7 cellular contexts compared by ENCODE assay signal in the genomic region with DNA sequence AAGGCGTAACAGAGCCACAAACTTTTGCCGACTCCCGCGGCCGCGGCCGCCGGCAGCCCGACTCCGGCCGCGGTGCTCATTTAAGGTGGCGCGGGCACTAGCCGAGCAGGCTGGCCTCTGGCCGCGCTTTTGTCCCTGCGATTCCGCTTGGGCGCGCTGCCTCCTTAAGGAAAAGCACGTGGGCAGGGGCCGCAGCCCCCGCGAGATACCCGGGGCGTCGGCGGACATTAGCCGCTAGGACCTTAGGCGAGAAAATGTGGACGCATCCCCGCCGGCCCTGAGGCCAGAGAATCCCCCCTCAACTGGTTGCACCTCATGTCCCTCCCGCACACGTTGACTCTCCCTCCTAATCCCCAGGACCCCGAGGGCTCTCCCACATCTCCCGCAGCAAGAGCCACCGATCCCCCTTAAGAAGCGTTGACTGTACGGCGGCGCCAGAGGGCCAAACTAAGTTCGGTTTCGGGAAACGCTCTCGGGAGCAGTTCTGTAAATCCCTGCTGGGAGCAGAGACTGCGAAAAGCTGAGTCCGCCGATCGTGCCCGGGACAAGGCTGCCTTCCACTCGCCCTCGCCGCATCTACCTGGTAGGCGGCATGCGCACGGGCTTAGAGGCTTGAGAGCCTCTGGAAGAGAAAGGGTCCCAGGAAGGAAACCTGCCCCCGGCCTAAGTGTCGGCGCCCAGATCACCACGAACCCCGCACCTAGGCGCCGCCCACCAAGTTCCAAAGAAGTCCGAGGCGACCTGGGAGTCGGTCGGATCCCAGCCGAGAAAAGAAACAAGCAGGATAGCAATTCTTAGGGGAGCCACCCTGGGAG. TPM values are rescaled to one million over a fixed set of nuclear protein-coding genes. Genes with fewer than 3 reads are reported as not detected.
DNase-seq lines count a peak whose midpoint lies in the region; ATAC-seq and TF ChIP-seq lines count a peak whose summit lies in the region.

No MANE protein-coding gene starts in this region.

- H3K36me3 ChIP-seq in spleen, result no peaks in the 10 kb centered on the region

- TF ChIP-seq POLR2A in spleen (IDR thresholded peaks at IDR 0.05), result no peak

- peak; percentile 58 for DNase-seq in GM13976 (ENCODE audit: low spot score)
- peak; percentile 76 for DNase-seq in NCI-H226
- DNase-seq in activated CD4-positive, alpha-beta T cell treated with anti-CD3 and anti-CD28 coated beads for 1 hour, result peak; percentile 45
- peak; percentile 91 for DNase-seq in coronary artery (ENCODE audit: low spot score)
- DNase-seq in kidney glomerular epithelial cell (lab: John Stamatoyannopoulos, UW), result peak; percentile 92
- DNase-seq in spleen, result peak; percentile 93

- H3K4me1 ChIP-seq in spleen, result peaks cover 31 to 79% (median 63%) of the 10 kb centered on the region in 6 donors

- ATAC-seq in HG02981 (IDR thresholded peaks at IDR 0.05; ENCODE audit: unreplicated experiment), result peak; percentile 24

- H3K9me3 ChIP-seq in spleen, result peaks cover 0 to 23% (median 0%) of the 10 kb centered on the region in 8 donors

- H3K27me3 ChIP-seq in spleen (replicated peaks in 1 of 7), result peaks cover 32 to 100% (median 81%) of the 10 kb centered on the region in 7 donors

- in situ Hi-C loops in GM13976 (cut with MboI; ENCODE audit: low sequenced_read_pairs, unreplicated experiment), result no loop called here

- intact Hi-C loops in spleen (cut with DNase I; ENCODE audit: low total_unique reads), result no loop called here

- peak overlapping the region; percentile 74 to 83 for H3K27ac ChIP-seq in coronary artery
- H3K27ac ChIP-seq in spleen, result peak overlapping the region in 7 of 8 donors; percentile 63 to 83 (median 70)

- TF ChIP-seq CTCF in GM13976 (IDR thresholded peaks at IDR 0.05; ENCODE audit: borderline replicate concordance, control extremely low read depth, extremely low read depth, insufficient read depth, missing control alignments), result no peak
- no peak for TF ChIP-seq CTCF in coronary artery (IDR thresholded peaks at IDR 0.05)
- TF ChIP-seq CTCF in spleen (IDR thresholded peaks at IDR 0.05 in 8 of 11, conservative IDR thresholded peaks at IDR 0.05 in 3 of 11), result peak in 1 of 11 experiments; percentile 10

- WGBS in spleen, 5 donors, result 0 to 1% (median 0%) methylated on average over 45 to 70 of the region's 70 CpGs

- peak overlapping the region; percentile 79 for H3K4me3 ChIP-seq in coronary artery
- H3K4me3 ChIP-seq in spleen, result peak overlapping the region; percentile 73 to 98 (median 90)

RNA-seq across cellular contexts. Expression of a gene that starts 1.8 kb away (rescaled TPM):
- total RNA-seq in spleen, result 1 to 10 TPM; 1.9 to 3.0 (median 2.7) TPM
- polyA plus RNA-seq in spleen, result under 1 TPM; 0.39 to 0.58 (median 0.50) TPM

Comparison
In these comparisons a context has a peak if more than half of its experiments do, and no peak if none do; other contexts are left out.
1. Peak in every context shown above with its lines: DNase-seq, ATAC-seq, H3K4me3 ChIP-seq and H3K27ac ChIP-seq.